In the genomic region with DNA sequence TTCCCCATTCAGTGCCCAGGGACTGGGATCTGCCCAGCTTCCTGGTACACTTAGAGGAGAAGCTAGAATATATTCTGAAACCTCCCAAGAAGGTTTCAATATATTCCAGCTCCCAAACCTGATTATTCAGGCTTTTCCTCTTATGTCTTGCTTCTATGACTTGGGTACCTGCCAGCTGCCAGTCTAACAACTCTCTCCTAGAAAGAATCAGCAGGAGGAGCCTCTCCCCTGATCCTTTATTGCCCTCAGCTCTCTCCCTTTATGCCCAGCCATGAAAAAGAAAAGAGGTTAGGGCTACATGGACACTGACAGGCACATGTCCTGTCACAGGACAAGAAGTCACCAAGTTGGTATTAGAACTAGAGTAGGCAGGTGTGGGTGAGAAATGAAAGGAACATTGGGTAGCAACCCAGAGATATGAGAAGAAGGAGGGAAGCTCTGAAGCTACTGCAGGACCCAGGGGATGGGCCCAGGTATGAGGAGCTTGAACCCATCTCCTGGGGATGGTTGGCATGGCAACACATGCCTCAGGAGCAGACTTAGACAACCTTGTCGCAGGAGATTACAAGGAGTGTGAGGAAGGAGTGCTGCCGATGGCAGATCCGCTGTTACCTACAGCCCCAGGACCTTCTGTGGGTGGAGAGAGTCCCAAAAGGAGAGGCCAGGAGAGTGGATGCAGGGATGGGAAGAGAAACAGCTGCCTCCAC, we compare ENCODE assay signal across 8 cellular contexts. TPM values are rescaled to one million over a fixed set of nuclear protein-coding genes. Genes with fewer than 3 reads are reported as not detected.
DNase-seq lines count a peak whose midpoint lies in the region; ATAC-seq and TF ChIP-seq lines count a peak whose summit lies in the region.

No MANE protein-coding gene starts in this region.

- no peaks in the 10 kb centered on the region for H3K36me3 ChIP-seq in iPS-15b (ENCODE audit: control insufficient read depth, insufficient read depth, low read length)
- H3K36me3 ChIP-seq in stomach smooth muscle (ENCODE audit: control insufficient read depth in 2 of 2, insufficient read depth in 2 of 2, low read length in 2 of 2): no peaks in the 10 kb centered on the region

- TF ChIP-seq CTCF in WTC11 (IDR thresholded peaks at IDR 0.05) (no peak), lower leg skin (IDR thresholded peaks at IDR 0.05) (no peak)

- H3K4me3 Mint-ChIP-seq in activated CD8-positive, alpha-beta memory T cell treated with anti-CD3 and anti-CD28 coated beads, Interleukin-2, amount 10 ng/mL, durations not matched to agents 7 days and 5 days: peak overlapping the region; percentile 96
- H3K4me3 Mint-ChIP-seq in WTC11: peak overlapping the region; percentile 87

- TF ChIP-seq POLR2A in lower leg skin (IDR thresholded peaks at IDR 0.05): no peak

- no peaks in the 10 kb centered on the region for H3K36me3 Mint-ChIP-seq in activated CD8-positive, alpha-beta memory T cell treated with anti-CD3 and anti-CD28 coated beads, Interleukin-2, amount 10 ng/mL, durations not matched to agents 7 days and 5 days
- H3K36me3 Mint-ChIP-seq in WTC11: no peaks in the 10 kb centered on the region

- H3K9ac ChIP-seq in iPS-15b (ENCODE audit: low read depth, low read length): no peak overlapping the region
- H3K9ac ChIP-seq in stomach smooth muscle (ENCODE audit: low read length in 2 of 2): peak overlapping the region; percentile 6 to 48

- peaks cover 32% of the 10 kb centered on the region for H3K4me1 Mint-ChIP-seq in activated CD8-positive, alpha-beta memory T cell treated with anti-CD3 and anti-CD28 coated beads, Interleukin-2, amount 10 ng/mL, durations not matched to agents 7 days and 5 days
- H3K4me1 Mint-ChIP-seq in WTC11: peaks cover 45% of the 10 kb centered on the region

- CTCF ChIA-PET in activated CD8-positive, alpha-beta memory T cell treated with anti-CD3 and anti-CD28 coated beads, Interleukin-2, amount 10 ng/mL, durations not matched to agents 7 days and 5 days (lab: Charles Lee): interaction anchor here (0.8 to 6.5 kb wide), 12 partner anchors 11 to 272 kb away, joined by 3 to 55 read pairs (median 5); a partner anchor contains a TSS
- CTCF ChIA-PET in WTC11 (lab: Charles Lee): interaction anchor here (0.6 to 4.3 kb wide), 24 partner anchors 8 to 525 kb away, joined by 3 to 44 read pairs (median 8); a partner anchor contains a TSS

- H3K9me3 Mint-ChIP-seq in activated CD8-positive, alpha-beta memory T cell treated with anti-CD3 and anti-CD28 coated beads, Interleukin-2, amount 10 ng/mL, durations not matched to agents 7 days and 5 days (ENCODE audit: low read depth): no peaks in the 10 kb centered on the region
- no peaks in the 10 kb centered on the region for H3K9me3 Mint-ChIP-seq in WTC11

- H3K9me3 ChIP-seq in iPS-15b (ENCODE audit: control insufficient read depth, insufficient read depth, low read length): no peaks in the 10 kb centered on the region
- no peaks in the 10 kb centered on the region for H3K9me3 ChIP-seq in stomach smooth muscle (ENCODE audit: control insufficient read depth in 2 of 2, low read length in 2 of 2)

- no peak for DNase-seq in activated CD8-positive, alpha-beta memory T cell treated with anti-CD3 and anti-CD28 coated beads, Interleukin-2, amount 10 ng/mL, durations not matched to agents 7 days and 5 days
- no peak for DNase-seq in activated CD8-positive, alpha-beta memory T cell treated with anti-CD3 and anti-CD28 coated beads, Interleukin-2, amount 50 U/mL, for 48 hours
- DNase-seq in WTC11 (ENCODE audit: low spot score): no peak
- DNase-seq in cortex of kidney (lab: John Stamatoyannopoulos, UW): no peak
- no peak for DNase-seq in lower leg skin (ENCODE audit: low spot score in 2 of 2)
- no peak for DNase-seq in hepatic stellate cell (ENCODE audit: low spot score)

- H3K27me3 ChIP-seq in iPS-15b (ENCODE audit: control insufficient read depth, insufficient read depth, low read length) (peaks cover 60% of the 10 kb centered on the region), stomach smooth muscle (ENCODE audit: control insufficient read depth in 1 of 2, insufficient read depth in 2 of 2, low read length in 2 of 2) (no peaks in the 10 kb centered on the region)

- H3K4me1 ChIP-seq in iPS-15b (ENCODE audit: control insufficient read depth, insufficient read depth, low read length) (peaks cover 16% of the 10 kb centered on the region), stomach smooth muscle (ENCODE audit: control insufficient read depth, insufficient read depth, low read length) (peaks cover 59% of the 10 kb centered on the region)

- no peak overlapping the region for H3K27ac Mint-ChIP-seq in activated CD8-positive, alpha-beta memory T cell treated with anti-CD3 and anti-CD28 coated beads, Interleukin-2, amount 10 ng/mL, durations not matched to agents 7 days and 5 days
- H3K27ac Mint-ChIP-seq in WTC11: no peak overlapping the region

- H3K4me3 ChIP-seq in iPS-15b (ENCODE audit: low read depth, low read length) (peak overlapping the region; percentile 86), stomach smooth muscle (ENCODE audit: low read length in 2 of 2) (peak overlapping the region; percentile 74 to 87), lower leg skin (ENCODE audit: low read depth, poor library complexity, severe bottlenecking) (no peak overlapping the region)

- peaks cover 30% of the 10 kb centered on the region for H3K27me3 Mint-ChIP-seq in activated CD8-positive, alpha-beta memory T cell treated with anti-CD3 and anti-CD28 coated beads, Interleukin-2, amount 10 ng/mL, durations not matched to agents 7 days and 5 days
- peaks cover 73% of the 10 kb centered on the region for H3K27me3 Mint-ChIP-seq in WTC11 (ENCODE audit: low read depth)

- 76 to 84% methylated on average over 3 of the region's 3 CpGs for WGBS in lower leg skin, 2 donors

- ATAC-seq in activated CD8-positive, alpha-beta memory T cell treated with anti-CD3 and anti-CD28 coated beads, Interleukin-2, amount 10 ng/mL, durations not matched to agents 7 days and 5 days: no peak
- no peak for ATAC-seq in WTC11

- POLR2A ChIA-PET in WTC11 (lab: Charles Lee): interaction anchor here (1.3 to 2.0 kb wide), 3 partner anchors 27 to 50 kb away, joined by 3 to 8 read pairs (median 3); a partner anchor contains a TSS

- intact Hi-C loops in lower leg skin (cut with DNase I; ENCODE audit: low total_unique reads): no loop called here

- H3K27ac ChIP-seq in stomach smooth muscle (ENCODE audit: low read length): no peak overlapping the region

TF ChIP-seq in WTC11, 78 proteins besides CTCF, POLR2A, EP300 and RAD21 (continues in another document):
- TF ChIP-seq RORB (CRISPR knock-in tag; IDR thresholded peaks at IDR 0.05) (no peak), CREB1 (CRISPR knock-in tag; IDR thresholded peaks at IDR 0.05) (no peak), NR2C2 (CRISPR knock-in tag; IDR thresholded peaks at IDR 0.05) (no peak), SMAD4 (CRISPR knock-in tag; IDR thresholded peaks at IDR 0.05) (no peak), ETV6 (CRISPR knock-in tag; IDR thresholded peaks at IDR 0.05) (no peak), ZNF263 (CRISPR knock-in tag; IDR thresholded peaks at IDR 0.05; ENCODE audit: low read depth) (no peak), GABPB1 (CRISPR knock-in tag; IDR thresholded peaks at IDR 0.05) (no peak)
- TF ChIP-seq, protein P1, sequence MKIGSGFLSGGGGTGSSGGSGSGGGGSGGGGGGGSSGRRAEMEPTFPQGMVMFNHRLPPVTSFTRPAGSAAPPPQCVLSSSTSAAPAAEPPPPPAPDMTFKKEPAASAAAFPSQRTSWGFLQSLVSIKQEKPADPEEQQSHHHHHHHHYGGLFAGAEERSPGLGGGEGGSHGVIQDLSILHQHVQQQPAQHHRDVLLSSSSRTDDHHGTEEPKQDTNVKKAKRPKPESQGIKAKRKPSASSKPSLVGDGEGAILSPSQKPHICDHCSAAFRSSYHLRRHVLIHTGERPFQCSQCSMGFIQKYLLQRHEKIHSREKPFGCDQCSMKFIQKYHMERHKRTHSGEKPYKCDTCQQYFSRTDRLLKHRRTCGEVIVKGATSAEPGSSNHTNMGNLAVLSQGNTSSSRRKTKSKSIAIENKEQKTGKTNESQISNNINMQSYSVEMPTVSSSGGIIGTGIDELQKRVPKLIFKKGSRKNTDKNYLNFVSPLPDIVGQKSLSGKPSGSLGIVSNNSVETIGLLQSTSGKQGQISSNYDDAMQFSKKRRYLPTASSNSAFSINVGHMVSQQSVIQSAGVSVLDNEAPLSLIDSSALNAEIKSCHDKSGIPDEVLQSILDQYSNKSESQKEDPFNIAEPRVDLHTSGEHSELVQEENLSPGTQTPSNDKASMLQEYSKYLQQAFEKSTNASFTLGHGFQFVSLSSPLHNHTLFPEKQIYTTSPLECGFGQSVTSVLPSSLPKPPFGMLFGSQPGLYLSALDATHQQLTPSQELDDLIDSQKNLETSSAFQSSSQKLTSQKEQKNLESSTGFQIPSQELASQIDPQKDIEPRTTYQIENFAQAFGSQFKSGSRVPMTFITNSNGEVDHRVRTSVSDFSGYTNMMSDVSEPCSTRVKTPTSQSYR (CRISPR knock-in tag; IDR thresholded peaks at IDR 0.05): no peak
- TF ChIP-seq, protein P2, sequence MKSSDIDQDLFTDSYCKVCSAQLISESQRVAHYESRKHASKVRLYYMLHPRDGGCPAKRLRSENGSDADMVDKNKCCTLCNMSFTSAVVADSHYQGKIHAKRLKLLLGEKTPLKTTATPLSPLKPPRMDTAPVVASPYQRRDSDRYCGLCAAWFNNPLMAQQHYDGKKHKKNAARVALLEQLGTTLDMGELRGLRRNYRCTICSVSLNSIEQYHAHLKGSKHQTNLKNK (CRISPR knock-in tag; IDR thresholded peaks at IDR 0.05): no peak
- TF ChIP-seq, protein P3, sequence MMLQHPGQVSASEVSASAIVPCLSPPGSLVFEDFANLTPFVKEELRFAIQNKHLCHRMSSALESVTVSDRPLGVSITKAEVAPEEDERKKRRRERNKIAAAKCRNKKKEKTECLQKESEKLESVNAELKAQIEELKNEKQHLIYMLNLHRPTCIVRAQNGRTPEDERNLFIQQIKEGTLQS (CRISPR knock-in tag; conservative IDR thresholded peaks at IDR 0.05): no peak

RNA-seq across cellular contexts. Expression of a gene that starts 2.0 kb away (rescaled TPM):
- total RNA-seq in activated CD8-positive, alpha-beta memory T cell treated with anti-CD3 and anti-CD28 coated beads, Interleukin-2, amount 10 ng/mL, durations not matched to agents 7 days and 5 days: 10 to 100 TPM; 11.0 to 12.8 TPM
- total RNA-seq in WTC11 (2021): 15.0 to 17.3 TPM (median 17.0 TPM) in 3 replicates
- total RNA-seq in lower leg skin: 10 to 100 TPM in 1 of 4 donors, 1 to 10 TPM in 3; 8.4 to 15.3 (median 9.5) TPM

RNA-seq across cellular contexts. Expression of a gene that starts 27.4 kb away (rescaled TPM):
- total RNA-seq in activated CD8-positive, alpha-beta memory T cell treated with anti-CD3 and anti-CD28 coated beads, Interleukin-2, amount 10 ng/mL, durations not matched to agents 7 days and 5 days: under 1 TPM; 0.15 to 0.42 TPM
- total RNA-seq in WTC11 (2021) (11.9 to 12.8 TPM (median 12.2 TPM) in 3 replicates), lower leg skin (10 to 100 TPM; 17.2 to 22.8 (median 20.2) TPM)

RNA-seq across cellular contexts. Expression of a gene that starts 35.7 kb away (rescaled TPM):
- 100 to 1,000 TPM; 146 to 157 TPM for total RNA-seq in activated CD8-positive, alpha-beta memory T cell treated with anti-CD3 and anti-CD28 coated beads, Interleukin-2, amount 10 ng/mL, durations not matched to agents 7 days and 5 days
- total RNA-seq in WTC11 (2021) (91.1 to 107 TPM (median 93.4 TPM) in 3 replicates), lower leg skin (10 to 100 TPM; 56.5 to 74.3 (median 66.9) TPM)

RNA-seq across cellular contexts. Expression of a gene that starts 49.4 kb away (rescaled TPM):
- 1 to 10 TPM; 2.7 to 4.2 TPM for total RNA-seq in activated CD8-positive, alpha-beta memory T cell treated with anti-CD3 and anti-CD28 coated beads, Interleukin-2, amount 10 ng/mL, durations not matched to agents 7 days and 5 days
- total RNA-seq in WTC11 (2021) (7.6 to 9.1 TPM (median 8.5 TPM) in 3 replicates), lower leg skin (1 to 10 TPM in 1 of 4 donors, under 1 TPM in 1, not detected in 2; 0.49 to 1.2 TPM)
